In the genomic region with DNA sequence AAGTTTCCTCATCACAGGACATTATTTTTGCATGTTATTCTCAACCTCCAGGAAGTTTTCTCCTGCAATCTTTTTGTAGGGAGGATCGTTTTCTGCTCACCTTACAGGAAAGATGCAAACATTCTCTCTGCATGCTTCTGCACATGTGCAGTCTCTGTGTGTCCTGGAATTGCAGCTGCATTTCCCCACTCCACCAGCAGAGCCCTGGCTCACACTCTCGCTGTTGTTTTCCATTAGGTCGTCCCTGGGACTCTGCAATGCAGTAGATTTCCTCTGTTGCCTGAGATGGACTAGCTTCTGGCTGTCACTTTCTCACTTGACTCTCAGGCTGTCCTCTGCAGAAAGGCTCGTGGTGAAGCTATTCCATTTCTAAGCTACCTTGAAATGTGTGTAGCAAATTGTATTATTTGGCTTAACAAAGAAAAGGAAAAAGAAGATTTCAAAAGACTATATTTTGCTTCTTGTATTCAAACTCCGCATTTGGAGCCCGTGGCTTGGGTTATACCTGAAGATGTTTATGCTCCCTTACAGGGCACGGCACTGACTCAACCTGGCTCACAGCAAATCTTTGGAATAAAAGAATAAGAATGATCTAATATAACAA, we compare ENCODE assay signal across 8 cellular contexts.
A peak's percentile ranks its signal among the peaks of the same experiment; 100 is the strongest.
DNase-seq lines count a peak whose midpoint lies in the region; ATAC-seq, FAIRE-seq and TF ChIP-seq lines count a peak whose summit lies in the region.

No MANE protein-coding gene starts in this region.

- H3K4me3 ChIP-seq in heart right ventricle (no peak overlapping the region), spleen (no peak overlapping the region)

- intact Hi-C loops in heart right ventricle (cut with DNase I) = no loop called here
- intact Hi-C loops in spleen (cut with DNase I; ENCODE audit: low total_unique reads) = no loop called here

- H3K9me3 ChIP-seq in heart right ventricle (no peaks in the 10 kb centered on the region), spleen (no peaks in the 10 kb centered on the region)

- TF ChIP-seq CTCF in heart right ventricle (IDR thresholded peaks at IDR 0.05) (peak in 8 of 9 donors; percentile 22 to 57 (median 46)), spleen (IDR thresholded peaks at IDR 0.05 in 8 of 11, conservative IDR thresholded peaks at IDR 0.05 in 3 of 11) (peak in 8 of 11 experiments; percentile 26 to 57 (median 46))

- in situ Hi-C loops in SK-MEL-5 (cut with HindIII; ENCODE audit: low pct_unique_long_range_greater_than_20kb, low sequenced_read_pairs) = no loop called here

- H3K27me3 ChIP-seq in heart right ventricle = peaks cover 0 to 5% (median 0%) of the 10 kb centered on the region in 7 donors
- no peaks in the 10 kb centered on the region for H3K27me3 ChIP-seq in spleen (replicated peaks in 1 of 7)

- FAIRE-seq in GM12892 (lab: Jason Lieb, UNC) = no peak

- H3K27ac ChIP-seq in heart right ventricle (no peak overlapping the region), spleen (no peak overlapping the region)

- ATAC-seq in GM18907 (IDR thresholded peaks at IDR 0.05; ENCODE audit: unreplicated experiment) (peak; percentile 83), HG03108 (IDR thresholded peaks at IDR 0.05; ENCODE audit: unreplicated experiment) (peak; percentile 67), heart right ventricle (peak in 6 of 8 donors; percentile 39 to 83 (median 62))

- H3K4me1 ChIP-seq in heart right ventricle (no peaks in the 10 kb centered on the region), spleen (no peaks in the 10 kb centered on the region)

- WGBS in heart right ventricle, 2 donors = 46 to 49% methylated on average over 7 of the region's 7 CpGs
- WGBS in spleen, 5 donors = 37 to 56% (median 50%) methylated on average over 7 of the region's 7 CpGs

- DNase-seq in AG20443 (ENCODE audit: low spot score) (peak; percentile 11), SK-MEL-5 (ENCODE audit: low read depth, low spot score) (peak; percentile 71), heart right ventricle (peak in 1 of 2 donors; percentile 5), spleen (no peak), GM12892 (ENCODE audit: insufficient read length) (no peak)
- no peak for DNase-seq in activated CD8-positive, alpha-beta memory T cell treated with anti-CD3 and anti-CD28 coated beads, Interleukin-2, amount 50 U/mL, for 48 hours

- H3K36me3 ChIP-seq in heart right ventricle (no peaks in the 10 kb centered on the region), spleen (no peaks in the 10 kb centered on the region)

- no peak for TF ChIP-seq POLR2A in spleen (IDR thresholded peaks at IDR 0.05)
- TF ChIP-seq POLR2A in GM12892 (IDR thresholded peaks at IDR 0.05; ENCODE audit: low read depth, low read length) = no peak

Comparison
In these comparisons a context has a peak if more than half of its experiments do, and no peak if none do; other contexts are left out.
1. DNase-seq: peak in AG20443 (single experiment) and SK-MEL-5 (single experiment); none in spleen (single experiment), GM12892 (single experiment) and activated CD8-positive, alpha-beta memory T cell treated with anti-CD3 and anti-CD28 coated beads, Interleukin-2, amount 50 U/mL, for 48 hours (single experiment).
2. Peak in every context shown above with its lines, with median percentiles within 50 percentile points of each other: ATAC-seq.